17 cellular contexts compared by ENCODE assay signal in genomic region chr6:22333802-22334201, GRCh38. TPM values are rescaled to one million over a fixed set of nuclear protein-coding genes. Genes with fewer than 3 reads are reported as not detected.
DNase-seq lines count a peak whose midpoint lies in the region; ATAC-seq and TF ChIP-seq lines count a peak whose summit lies in the region.
"Had no signal": no experiment of that assay in that cellular context is flagged by ENCODE, and none has a peak within 500 bp of the region (broad histone marks: within the 10 kb centered on the region; RNA-seq: fewer than 3 reads in every experiment).

No MANE protein-coding gene starts in this region.

- no peaks in the 10 kb centered on the region for H3K27me3 Mint-ChIP-seq in activated T-cell treated with anti-CD3 and anti-CD28 coated beads, Interleukin-2, amount 50 U/mL, for 24 hours
- no peaks in the 10 kb centered on the region for H3K27me3 Mint-ChIP-seq in activated T-helper 2 cell treated with anti-CD3 and anti-CD28 coated beads, Interferon-gamma antibody, Interleukin-2, Interleukin-4, amounts not matched to agents 10 μg/mL and 5 μg/mL and 100 μg/mL, durations not matched to agents 14 hours and 24 hours and 36 hours (ENCODE audit: low read depth)
- H3K27me3 Mint-ChIP-seq: CD4-positive, alpha-beta T cell had no signal

- H3K4me3 Mint-ChIP-seq in activated T-cell treated with anti-CD3 and anti-CD28 coated beads, Interleukin-2, amount 50 U/mL, for 24 hours, result no peak overlapping the region
- no peak overlapping the region for H3K4me3 Mint-ChIP-seq in activated T-helper 2 cell treated with anti-CD3 and anti-CD28 coated beads, Interferon-gamma antibody, Interleukin-2, Interleukin-4, amounts not matched to agents 10 μg/mL and 5 μg/mL and 100 μg/mL, durations not matched to agents 14 hours and 24 hours and 36 hours (ENCODE audit: low read depth)
- H3K4me3 Mint-ChIP-seq: CD4-positive, alpha-beta T cell; H9 had no signal

- no peaks in the 10 kb centered on the region for H3K27me3 ChIP-seq in SK-N-SH (ENCODE audit: insufficient read depth)
- H3K27me3 ChIP-seq in SJSA1 (replicated peaks), result no peaks in the 10 kb centered on the region

- no peaks in the 10 kb centered on the region for H3K36me3 ChIP-seq in SK-N-SH (replicated peaks in 1 of 2; ENCODE audit: control insufficient read depth in 1 of 2, insufficient read depth in 2 of 2, low read length in 1 of 2)
- H3K36me3 ChIP-seq in SJSA1, result no peaks in the 10 kb centered on the region

- no peaks in the 10 kb centered on the region for H3K4me1 Mint-ChIP-seq in activated T-cell treated with anti-CD3 and anti-CD28 coated beads, Interleukin-2, amount 50 U/mL, for 24 hours (ENCODE audit: low read depth)
- peaks cover 1% of the 10 kb centered on the region for H3K4me1 Mint-ChIP-seq in activated T-helper 2 cell treated with anti-CD3 and anti-CD28 coated beads, Interferon-gamma antibody, Interleukin-2, Interleukin-4, amounts not matched to agents 10 μg/mL and 5 μg/mL and 100 μg/mL, durations not matched to agents 14 hours and 24 hours and 36 hours (ENCODE audit: low read depth)

- H3F3A ChIP-seq in SK-N-SH (replicated peaks; ENCODE audit: insufficient read depth), result peaks cover 7% of the 10 kb centered on the region

- no peak for TF ChIP-seq EP300 in SK-N-SH (IDR thresholded peaks at IDR 0.05; ENCODE audit: borderline replicate concordance in 1 of 2, low read depth in 1 of 2, low read length in 1 of 2)

- H2AFZ ChIP-seq in SK-N-SH (ENCODE audit: low read depth), result no peak overlapping the region

- CTCF ChIA-PET in SK-N-SH (lab: Yijun Ruan, JAX), result interaction anchor here (1.1 kb wide), 1 partner anchor 15 kb away, joined by 4 read pairs; no protein-coding TSS in a partner anchor

- no peaks in the 10 kb centered on the region for H3K36me3 Mint-ChIP-seq in activated T-cell treated with anti-CD3 and anti-CD28 coated beads, Interleukin-2, amount 50 U/mL, for 24 hours (ENCODE audit: low read depth)
- H3K36me3 Mint-ChIP-seq in activated T-helper 2 cell treated with anti-CD3 and anti-CD28 coated beads, Interferon-gamma antibody, Interleukin-2, Interleukin-4, amounts not matched to agents 10 μg/mL and 5 μg/mL and 100 μg/mL, durations not matched to agents 14 hours and 24 hours and 36 hours (ENCODE audit: low read depth), result no peaks in the 10 kb centered on the region

- H3K4me3 ChIP-seq in SK-N-SH (ENCODE audit: low read depth in 2 of 2, low read length in 1 of 2), result no peak overlapping the region
- no peak overlapping the region for H3K4me3 ChIP-seq in SJSA1
- no peak overlapping the region for H3K4me3 ChIP-seq in fibroblast of mammary gland (ENCODE audit: control insufficient read depth, low read depth, low read length)

- H3K9me3 Mint-ChIP-seq in activated T-cell treated with anti-CD3 and anti-CD28 coated beads, Interleukin-2, amount 50 U/mL, for 24 hours, result peaks cover 2% of the 10 kb centered on the region
- H3K9me3 Mint-ChIP-seq in activated T-helper 2 cell treated with anti-CD3 and anti-CD28 coated beads, Interferon-gamma antibody, Interleukin-2, Interleukin-4, amounts not matched to agents 10 μg/mL and 5 μg/mL and 100 μg/mL, durations not matched to agents 14 hours and 24 hours and 36 hours, result no peaks in the 10 kb centered on the region
- H3K9me3 Mint-ChIP-seq: CD4-positive, alpha-beta T cell; H9 had no signal

- intact Hi-C loops in activated T-helper 2 cell treated with anti-CD3 and anti-CD28 coated beads, Interferon-gamma antibody, Interleukin-2, Interleukin-4, amounts not matched to agents 10 μg/mL and 5 μg/mL and 100 μg/mL, durations not matched to agents 14 hours and 24 hours and 36 hours (cut with micrococcal nuclease), result no loop called here

- H3K9me2 ChIP-seq in SK-N-SH, result no peaks in the 10 kb centered on the region

- H3K27ac ChIP-seq in SK-N-SH (ENCODE audit: low read depth in 2 of 2, low read length in 1 of 2), result no peak overlapping the region
- peak overlapping the region; percentile 58 for H3K27ac ChIP-seq in SJSA1
- H3K27ac ChIP-seq: 22Rv1 had no signal

- no peaks in the 10 kb centered on the region for H3K9me3 ChIP-seq in SK-N-SH
- no peaks in the 10 kb centered on the region for H3K9me3 ChIP-seq in SJSA1 (replicated peaks)

- no peaks in the 10 kb centered on the region for H4K20me1 ChIP-seq in SK-N-SH (ENCODE audit: insufficient read depth)

- no peak overlapping the region for H3K4me2 ChIP-seq in SK-N-SH

- POLR2A ChIA-PET in SK-N-SH (lab: Yijun Ruan, JAX), result no interaction called here

- TF ChIP-seq RAD21 in SK-N-SH (IDR thresholded peaks at IDR 0.05; ENCODE audit: low read length), result no peak

- ATAC-seq in SK-N-SH treated with all-trans-retinoic acid at 6 μM for 48 hours (no peak; the same call in 2 of the 3 replicates), GM21381 (IDR thresholded peaks at IDR 0.05; ENCODE audit: unreplicated experiment) (no peak)

- no peaks in the 10 kb centered on the region for H3K79me2 ChIP-seq in SK-N-SH (ENCODE audit: insufficient read depth)

- H3K4me1 ChIP-seq in SK-N-SH (ENCODE audit: control insufficient read depth in 1 of 2, insufficient read depth in 2 of 2, low read depth in 1 of 2, low read length in 1 of 2), result peaks cover 0 to 3% of the 10 kb centered on the region in 2 experiments; a peak in 2 of 4 replicates
- peaks cover 31% of the 10 kb centered on the region for H3K4me1 ChIP-seq in SJSA1 (replicated peaks)

- no peak overlapping the region for H3K27ac Mint-ChIP-seq in activated T-cell treated with anti-CD3 and anti-CD28 coated beads, Interleukin-2, amount 50 U/mL, for 24 hours
- no peak overlapping the region for H3K27ac Mint-ChIP-seq in activated T-helper 2 cell treated with anti-CD3 and anti-CD28 coated beads, Interferon-gamma antibody, Interleukin-2, Interleukin-4, amounts not matched to agents 10 μg/mL and 5 μg/mL and 100 μg/mL, durations not matched to agents 14 hours and 24 hours and 36 hours
- H3K27ac Mint-ChIP-seq: CD4-positive, alpha-beta T cell; H9 had no signal

- H3K9ac ChIP-seq in SK-N-SH, result no peak overlapping the region

- TF ChIP-seq CTCF in SK-N-SH (IDR thresholded peaks at IDR 0.05) (no peak), fibroblast of mammary gland (conservative IDR thresholded peaks at IDR 0.05; ENCODE audit: control insufficient read depth, insufficient read depth, low read depth, low read length) (no peak)

- DNase-seq in SK-N-SH (no peak), SJSA1 (ENCODE audit: low read depth in 1 of 2, low spot score in 2 of 2) (peak in 1 of 2 experiments; percentile 55), fibroblast of mammary gland (ENCODE audit: low read depth) (peak; percentile 8), NCI-H1694 treated with DMSO at 0.1 percent for 48 hours (lab: John Stamatoyannopoulos, UW) (no peak)
- DNase-seq in activated T-cell treated with anti-CD3 and anti-CD28 coated beads, Interleukin-2, amount 50 U/mL, for 24 hours, result no peak
- DNase-seq in activated T-helper 2 cell treated with anti-CD3 and anti-CD28 coated beads, Interferon-gamma antibody, Interleukin-2, Interleukin-4, amounts not matched to agents 10 μg/mL and 5 μg/mL and 100 μg/mL, durations not matched to agents 14 hours and 24 hours and 36 hours (ENCODE audit: low spot score), result no peak
- DNase-seq: CD4-positive, alpha-beta T cell; H9; NCI-H1105; NCI-H774; RPMI8226; SIG-M5 had no signal

TF ChIP-seq in SK-N-SH, 30 proteins besides CTCF, POLR2A, EP300 and RAD21:
- TF ChIP-seq FOXJ3 (CRISPR knock-in tag; IDR thresholded peaks at IDR 0.05) (no peak), RXRA (IDR thresholded peaks at IDR 0.05; ENCODE audit: borderline replicate concordance, low read depth) (no peak), FOSL2 (IDR thresholded peaks at IDR 0.05; ENCODE audit: borderline replicate concordance, low read depth) (peak; percentile 22; the same call in 1 of the 2 replicates), TCF12 (IDR thresholded peaks at IDR 0.05) (no peak)

TF ChIP-seq in SK-N-SH treated with all-trans-retinoic acid at 6 μM for 48 hours, 23 proteins besides CTCF, POLR2A, EP300 and RAD21 (continues in another document):
- TF ChIP-seq TCF4 (CRISPR knock-in tag; IDR thresholded peaks at IDR 0.05; ENCODE audit: borderline replicate concordance) (no peak), CSDC2 (CRISPR knock-in tag; IDR thresholded peaks at IDR 0.05) (no peak), ESRRG (CRISPR knock-in tag; IDR thresholded peaks at IDR 0.05) (no peak), ARNTL (CRISPR knock-in tag; IDR thresholded peaks at IDR 0.05; ENCODE audit: borderline replicate concordance, low read depth) (no peak), ISL1 (CRISPR knock-in tag; IDR thresholded peaks at IDR 0.05) (no peak), ZFP30 (CRISPR knock-in tag; IDR thresholded peaks at IDR 0.05) (no peak), TOX (CRISPR knock-in tag; IDR thresholded peaks at IDR 0.05; ENCODE audit: borderline replicate concordance) (no peak), ZNF70 (CRISPR knock-in tag; IDR thresholded peaks at IDR 0.05) (no peak), POU6F1 (CRISPR knock-in tag; IDR thresholded peaks at IDR 0.05; ENCODE audit: borderline replicate concordance, low read depth) (no peak), ZNF565 (CRISPR knock-in tag; conservative IDR thresholded peaks at IDR 0.05; ENCODE audit: low read depth) (no peak), ZNF8 (CRISPR knock-in tag; IDR thresholded peaks at IDR 0.05) (no peak)

RNA-seq across cellular contexts. Expression of gene PRL, which starts 37.0 kb away (rescaled TPM):
- not detected in 2 replicates for polyA plus RNA-seq in SK-N-SH (2012; rRNA removed)
- polyA plus RNA-seq in SK-N-SH (2012; cell fraction: cytosol; rRNA removed), result not detected in 2 replicates
- polyA plus RNA-seq in SK-N-SH (2012; cell fraction: nucleus; rRNA removed), result not detected in 2 replicates
- not detected in 2 replicates for total RNA-seq in SJSA1 (2014; rRNA removed; shearing (Covaris generic))
- total RNA-seq in activated T-helper 2 cell treated with anti-CD3 and anti-CD28 coated beads, Interferon-gamma antibody, Interleukin-2, Interleukin-4, amounts not matched to agents 10 μg/mL and 5 μg/mL and 100 μg/mL, durations not matched to agents 14 hours and 24 hours and 36 hours, result not detected in 2 replicates
- total RNA-seq: CD4-positive, alpha-beta T cell; H9; LHCN-M2 had no signal
- polyA plus RNA-seq: BJ had no signal
